In the genomic region with DNA sequence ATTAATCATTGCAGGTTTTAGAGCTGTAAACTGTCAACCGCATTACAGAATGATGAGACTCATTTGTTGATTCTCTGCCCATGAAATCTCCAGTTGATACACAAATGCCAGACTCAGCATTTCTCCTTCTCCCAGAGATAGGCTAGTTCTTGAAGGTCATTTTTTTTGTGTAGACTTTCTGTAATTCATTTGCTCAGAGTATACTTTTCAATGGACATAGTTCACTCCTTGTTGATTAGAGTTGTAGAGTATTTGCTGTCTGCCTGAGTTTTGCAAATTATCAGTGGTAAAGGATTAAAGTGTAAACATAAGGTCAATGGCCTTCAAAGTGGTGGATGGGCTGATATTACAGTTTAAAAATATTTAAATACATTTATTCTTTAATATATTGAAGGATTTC, we compare ENCODE assay signal across 1 cellular context.
A peak's percentile ranks its signal among the peaks of the same experiment; 100 is the strongest.
TF ChIP-seq lines count a peak whose summit lies in the region.

No MANE protein-coding gene starts in this region.

TF ChIP-seq in HepG2, 621 proteins besides CTCF, POLR2A, EP300 and RAD21 (continued from another document and continues in another):
- TF ChIP-seq PBX3 (CRISPR knock-in tag; IDR thresholded peaks at IDR 0.05; ENCODE audit: borderline replicate concordance) (no peak), ZNF75D (CRISPR knock-in tag; IDR thresholded peaks at IDR 0.05; ENCODE audit: borderline replicate concordance) (no peak), RARG (CRISPR knock-in tag; IDR thresholded peaks at IDR 0.05; ENCODE audit: low read depth) (no peak), ZFP82 (CRISPR knock-in tag; IDR thresholded peaks at IDR 0.05; ENCODE audit: borderline replicate concordance) (no peak), HMGXB4 (CRISPR knock-in tag; IDR thresholded peaks at IDR 0.05; ENCODE audit: borderline replicate concordance in 1 of 2, low read depth in 1 of 2) (no peak), ZKSCAN8 (CRISPR knock-in tag; IDR thresholded peaks at IDR 0.05; ENCODE audit: borderline replicate concordance) (peak; percentile 41; the same call in 1 of the 2 replicates), ZSCAN20 (CRISPR knock-in tag; IDR thresholded peaks at IDR 0.05; ENCODE audit: borderline replicate concordance) (no peak), POLR2G (IDR thresholded peaks at IDR 0.05; ENCODE audit: low read depth, low read length) (no peak), ADNP (CRISPR knock-in tag; IDR thresholded peaks at IDR 0.05) (no peak), HOXA7 (CRISPR knock-in tag; IDR thresholded peaks at IDR 0.05) (no peak), TCF12 (IDR thresholded peaks at IDR 0.05) (no peak), TCF12 (CRISPR knock-in tag; IDR thresholded peaks at IDR 0.05) (no peak), TEF (CRISPR knock-in tag; IDR thresholded peaks at IDR 0.05) (no peak), ZNF318 (CRISPR knock-in tag; IDR thresholded peaks at IDR 0.05) (no peak), ZNF720 (CRISPR knock-in tag; IDR thresholded peaks at IDR 0.05) (no peak), CENPT (CRISPR knock-in tag; IDR thresholded peaks at IDR 0.05; ENCODE audit: low read depth) (no peak), RFXANK (CRISPR knock-in tag; IDR thresholded peaks at IDR 0.05) (no peak), JDP2 (CRISPR knock-in tag; IDR thresholded peaks at IDR 0.05; ENCODE audit: borderline replicate concordance) (no peak), ZNF546 (CRISPR knock-in tag; conservative IDR thresholded peaks at IDR 0.05) (no peak), DNMT3B (CRISPR knock-in tag; conservative IDR thresholded peaks at IDR 0.05) (no peak), SRY (CRISPR knock-in tag; IDR thresholded peaks at IDR 0.05) (no peak), AFF4 (CRISPR knock-in tag; IDR thresholded peaks at IDR 0.05) (no peak), RXRA (CRISPR knock-in tag; IDR thresholded peaks at IDR 0.05) (no peak), GATAD1 (CRISPR knock-in tag; IDR thresholded peaks at IDR 0.05) (no peak), ELF3 (CRISPR knock-in tag; IDR thresholded peaks at IDR 0.05) (no peak), ESRRA (CRISPR knock-in tag; IDR thresholded peaks at IDR 0.05; ENCODE audit: low read depth) (peak; percentile 70; the same call in 1 of the 2 replicates)
- TF ChIP-seq, protein P1, sequence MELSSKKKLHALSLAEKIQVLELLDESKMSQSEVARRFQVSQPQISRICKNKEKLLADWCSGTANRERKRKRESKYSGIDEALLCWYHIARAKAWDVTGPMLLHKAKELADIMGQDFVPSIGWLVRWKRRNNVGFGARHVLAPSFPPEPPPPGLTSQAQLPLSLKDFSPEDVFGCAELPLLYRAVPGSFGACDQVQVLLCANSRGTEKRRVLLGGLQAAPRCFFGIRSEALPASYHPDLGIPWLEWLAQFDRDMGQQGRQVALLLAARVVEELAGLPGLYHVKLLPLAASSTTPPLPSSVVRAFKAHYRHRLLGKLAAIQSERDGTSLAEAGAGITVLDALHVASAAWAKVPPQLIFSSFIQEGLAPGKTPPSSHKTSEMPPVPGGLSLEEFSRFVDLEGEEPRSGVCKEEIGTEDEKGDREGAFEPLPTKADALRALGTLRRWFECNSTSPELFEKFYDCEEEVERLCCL (CRISPR knock-in tag; IDR thresholded peaks at IDR 0.05; ENCODE audit: borderline replicate concordance): no peak
- TF ChIP-seq, protein P2, sequence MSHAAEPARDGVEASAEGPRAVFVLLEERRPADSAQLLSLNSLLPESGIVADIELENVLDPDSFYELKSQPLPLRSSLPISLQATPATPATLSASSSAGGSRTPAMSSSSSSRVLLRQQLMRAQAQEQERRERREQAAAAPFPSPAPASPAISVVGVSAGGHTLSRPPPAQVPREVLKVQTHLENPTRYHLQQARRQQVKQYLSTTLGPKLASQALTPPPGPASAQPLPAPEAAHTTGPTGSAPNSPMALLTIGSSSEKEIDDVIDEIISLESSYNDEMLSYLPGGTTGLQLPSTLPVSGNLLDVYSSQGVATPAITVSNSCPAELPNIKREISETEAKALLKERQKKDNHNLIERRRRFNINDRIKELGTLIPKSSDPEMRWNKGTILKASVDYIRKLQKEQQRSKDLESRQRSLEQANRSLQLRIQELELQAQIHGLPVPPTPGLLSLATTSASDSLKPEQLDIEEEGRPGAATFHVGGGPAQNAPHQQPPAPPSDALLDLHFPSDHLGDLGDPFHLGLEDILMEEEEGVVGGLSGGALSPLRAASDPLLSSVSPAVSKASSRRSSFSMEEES (CRISPR knock-in tag; IDR thresholded peaks at IDR 0.05): peak; percentile 32; the same call in 1 of the 2 replicates
- TF ChIP-seq, protein P3, sequence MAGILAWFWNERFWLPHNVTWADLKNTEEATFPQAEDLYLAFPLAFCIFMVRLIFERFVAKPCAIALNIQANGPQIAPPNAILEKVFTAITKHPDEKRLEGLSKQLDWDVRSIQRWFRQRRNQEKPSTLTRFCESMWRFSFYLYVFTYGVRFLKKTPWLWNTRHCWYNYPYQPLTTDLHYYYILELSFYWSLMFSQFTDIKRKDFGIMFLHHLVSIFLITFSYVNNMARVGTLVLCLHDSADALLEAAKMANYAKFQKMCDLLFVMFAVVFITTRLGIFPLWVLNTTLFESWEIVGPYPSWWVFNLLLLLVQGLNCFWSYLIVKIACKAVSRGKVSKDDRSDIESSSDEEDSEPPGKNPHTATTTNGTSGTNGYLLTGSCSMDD (CRISPR knock-in tag; IDR thresholded peaks at IDR 0.05): no peak
- TF ChIP-seq, protein P4, sequence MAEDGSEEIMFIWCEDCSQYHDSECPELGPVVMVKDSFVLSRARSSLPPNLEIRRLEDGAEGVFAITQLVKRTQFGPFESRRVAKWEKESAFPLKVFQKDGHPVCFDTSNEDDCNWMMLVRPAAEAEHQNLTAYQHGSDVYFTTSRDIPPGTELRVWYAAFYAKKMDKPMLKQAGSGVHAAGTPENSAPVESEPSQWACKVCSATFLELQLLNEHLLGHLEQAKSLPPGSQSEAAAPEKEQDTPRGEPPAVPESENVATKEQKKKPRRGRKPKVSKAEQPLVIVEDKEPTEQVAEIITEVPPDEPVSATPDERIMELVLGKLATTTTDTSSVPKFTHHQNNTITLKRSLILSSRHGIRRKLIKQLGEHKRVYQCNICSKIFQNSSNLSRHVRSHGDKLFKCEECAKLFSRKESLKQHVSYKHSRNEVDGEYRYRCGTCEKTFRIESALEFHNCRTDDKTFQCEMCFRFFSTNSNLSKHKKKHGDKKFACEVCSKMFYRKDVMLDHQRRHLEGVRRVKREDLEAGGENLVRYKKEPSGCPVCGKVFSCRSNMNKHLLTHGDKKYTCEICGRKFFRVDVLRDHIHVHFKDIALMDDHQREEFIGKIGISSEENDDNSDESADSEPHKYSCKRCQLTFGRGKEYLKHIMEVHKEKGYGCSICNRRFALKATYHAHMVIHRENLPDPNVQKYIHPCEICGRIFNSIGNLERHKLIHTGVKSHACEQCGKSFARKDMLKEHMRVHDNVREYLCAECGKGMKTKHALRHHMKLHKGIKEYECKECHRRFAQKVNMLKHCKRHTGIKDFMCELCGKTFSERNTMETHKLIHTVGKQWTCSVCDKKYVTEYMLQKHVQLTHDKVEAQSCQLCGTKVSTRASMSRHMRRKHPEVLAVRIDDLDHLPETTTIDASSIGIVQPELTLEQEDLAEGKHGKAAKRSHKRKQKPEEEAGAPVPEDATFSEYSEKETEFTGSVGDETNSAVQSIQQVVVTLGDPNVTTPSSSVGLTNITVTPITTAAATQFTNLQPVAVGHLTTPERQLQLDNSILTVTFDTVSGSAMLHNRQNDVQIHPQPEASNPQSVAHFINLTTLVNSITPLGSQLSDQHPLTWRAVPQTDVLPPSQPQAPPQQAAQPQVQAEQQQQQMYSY (CRISPR knock-in tag; IDR thresholded peaks at IDR 0.05): no peak
